In genomic region chr7:137235434-137235833, GRCh38 we compare ENCODE assay signal across 22 cellular contexts.
"Had no signal": no experiment of that assay in that cellular context is flagged by ENCODE, and none has a peak within 500 bp of the region (broad histone marks: within the 10 kb centered on the region; RNA-seq: fewer than 3 reads in every experiment).

No MANE protein-coding gene starts in this region.

- H3K27ac Mint-ChIP-seq: dendritic cell treated with granulocyte-macrophage colony-stimulating factor and Interleukin-4, amounts not matched to agents 40 ng/mL and 50 ng/mL, for 4 days; memory B cell; natural killer cell; stimulated activated naive CD8-positive, alpha-beta T cell treated with anti-CD3 and anti-CD28 coated beads, Interleukin-15, amount 100 ng/mL, for 72 hours had no signal

- DNase-seq: effector CD8-positive, alpha-beta T cell; endodermal cell; foreskin fibroblast; gastrocnemius medialis; head of caudate nucleus; natural killer cell; pancreas; right lobe of liver; small intestine; stimulated activated CD4-positive, alpha-beta T cell treated with anti-CD3 and anti-CD28 coated beads, Interleukin-15, amount 100 ng/mL, for 24 hours; stimulated activated CD4-positive, alpha-beta T cell treated with anti-CD3 and anti-CD28 coated beads, Interleukin-4, amount 100 ng/mL, for 1 hour; stimulated activated CD8-positive, alpha-beta memory T cell treated with anti-CD3 and anti-CD28 coated beads, Interleukin-4, amount 100 ng/mL, for 48 hours; stimulated activated naive CD4-positive, alpha-beta T cell; stimulated activated naive CD8-positive, alpha-beta T cell treated with anti-CD3 and anti-CD28 coated beads, Interleukin-15, amount 100 ng/mL, for 72 hours; transverse colon; upper lobe of right lung; uterus had no signal

- H3K36me3 Mint-ChIP-seq: memory B cell, natural killer cell had no signal

- H3K4me1 Mint-ChIP-seq: natural killer cell; neural crest cell; stimulated activated naive CD8-positive, alpha-beta T cell treated with anti-CD3 and anti-CD28 coated beads, Interleukin-15, amount 100 ng/mL, for 72 hours had no signal

- H3K27me3 Mint-ChIP-seq: dendritic cell treated with granulocyte-macrophage colony-stimulating factor and Interleukin-4, amounts not matched to agents 40 ng/mL and 50 ng/mL, for 4 days; memory B cell; stimulated activated naive CD8-positive, alpha-beta T cell treated with anti-CD3 and anti-CD28 coated beads, Interleukin-15, amount 100 ng/mL, for 72 hours had no signal

- H3K4me3 Mint-ChIP-seq: dendritic cell treated with granulocyte-macrophage colony-stimulating factor and Interleukin-4, amounts not matched to agents 40 ng/mL and 50 ng/mL, for 4 days; endodermal cell; memory B cell; natural killer cell; neural crest cell; stimulated activated naive CD8-positive, alpha-beta T cell treated with anti-CD3 and anti-CD28 coated beads, Interleukin-15, amount 100 ng/mL, for 72 hours had no signal

- ATAC-seq: esophagus mucosa; gastrocnemius medialis; left lobe of liver; natural killer cell; pancreas; right lobe of liver; stimulated activated naive CD8-positive, alpha-beta T cell treated with anti-CD3 and anti-CD28 coated beads, Interleukin-15, amount 100 ng/mL, for 72 hours; upper lobe of right lung had no signal
